In the genomic region with DNA sequence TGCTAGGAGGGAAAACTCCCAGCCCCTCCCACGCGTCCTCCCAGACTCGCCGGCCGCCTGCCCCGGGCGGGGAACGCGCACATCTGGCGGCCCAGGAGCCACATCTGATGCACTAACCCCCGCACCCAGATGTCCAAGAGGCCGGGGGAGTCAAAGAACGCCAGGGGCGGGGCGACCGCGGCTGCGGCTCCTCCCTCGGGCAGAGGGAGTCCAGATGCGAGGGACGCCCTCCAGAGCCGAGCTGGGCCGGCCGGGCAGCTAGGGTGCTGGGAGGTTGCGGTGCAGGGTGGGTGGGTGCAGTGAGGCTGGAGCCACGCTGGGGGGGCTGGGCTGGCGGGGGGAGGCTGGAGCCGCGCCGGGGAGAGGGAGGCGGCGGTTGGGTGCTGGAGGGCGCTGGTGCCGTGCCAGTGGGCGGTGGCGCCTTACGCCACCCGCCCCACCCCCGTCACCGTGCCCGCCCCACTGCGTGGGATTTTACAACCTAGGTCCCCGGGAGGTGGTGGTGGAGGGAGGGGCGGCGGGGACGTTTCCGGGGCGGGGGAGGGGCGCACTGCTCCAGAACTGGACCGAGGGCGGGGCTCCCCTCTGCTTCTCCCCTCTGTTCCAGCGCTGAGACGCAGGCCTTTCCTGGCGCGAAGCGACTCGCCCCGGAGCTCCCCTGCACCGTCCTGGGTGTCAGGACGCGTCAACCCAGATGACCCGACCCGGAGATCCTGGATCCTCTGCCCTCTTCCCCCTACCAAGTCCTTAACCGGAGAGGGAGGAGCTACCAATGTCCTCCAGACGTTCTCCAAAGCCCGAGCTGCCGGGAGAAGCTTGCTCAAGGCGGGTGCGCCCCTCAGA, we compare ENCODE assay signal across 1 cellular context.
TF ChIP-seq lines count a peak whose summit lies in the region.

No MANE protein-coding gene starts in this region.

TF ChIP-seq in K562, 482 proteins besides CTCF, POLR2A, EP300 and RAD21 (continued from another document and continues in another):
- TF ChIP-seq E2F5 (CRISPR knock-in tag; IDR thresholded peaks at IDR 0.05) (no peak), HNRNPL (IDR thresholded peaks at IDR 0.05; ENCODE audit: low read depth, low read length) (peak; percentile 67; the same call in 1 of the 2 replicates), E4F1 (CRISPR knock-in tag; IDR thresholded peaks at IDR 0.05; ENCODE audit: borderline replicate concordance) (no peak), TCF7 (IDR thresholded peaks at IDR 0.05; ENCODE audit: borderline replicate concordance) (no peak), ZNF143 (CRISPR knock-in tag; IDR thresholded peaks at IDR 0.05) (no peak), MAFG (tag; conservative IDR thresholded peaks at IDR 0.05) (no peak), HIVEP1 (CRISPR knock-in tag; IDR thresholded peaks at IDR 0.05) (no peak), POU5F1 (IDR thresholded peaks at IDR 0.05; ENCODE audit: borderline replicate concordance, low read depth, low read length, partially characterized antibody) (no peak), MCM3 (IDR thresholded peaks at IDR 0.05) (no peak), ZNF75A (CRISPR knock-in tag; IDR thresholded peaks at IDR 0.05) (no peak), ZNF174 (CRISPR knock-in tag; IDR thresholded peaks at IDR 0.05) (no peak), PBX2 (CRISPR knock-in tag; IDR thresholded peaks at IDR 0.05; ENCODE audit: low read depth) (no peak), PBX2 (tag; conservative IDR thresholded peaks at IDR 0.05; ENCODE audit: low read depth) (no peak), HES1 (IDR thresholded peaks at IDR 0.05; ENCODE audit: low read depth) (peak; percentile 67), ZKSCAN1 (IDR thresholded peaks at IDR 0.05; ENCODE audit: low read depth, low read length) (peak; percentile 12; the same call in 1 of the 2 replicates), DMBX1 (CRISPR knock-in tag; IDR thresholded peaks at IDR 0.05; ENCODE audit: borderline replicate concordance) (no peak; the same call in 1 of the 2 replicates), DACH1 (IDR thresholded peaks at IDR 0.05; ENCODE audit: partially characterized antibody) (no peak), SIN3A (IDR thresholded peaks at IDR 0.05; ENCODE audit: borderline replicate concordance in 2 of 2, control insufficient read depth in 1 of 2, low read depth in 2 of 2, low read length in 2 of 2) (peak in 1 of 2 experiments; percentile 15; a peak in 2 of 4 replicates), FOXM1 (IDR thresholded peaks at IDR 0.05; ENCODE audit: low read depth) (peak; percentile 56; the same call in 1 of the 2 replicates), FOXM1 (CRISPR knock-in tag; IDR thresholded peaks at IDR 0.05; ENCODE audit: low read depth) (no peak), ZNF134 (CRISPR knock-in tag; conservative IDR thresholded peaks at IDR 0.05) (no peak), KAT8 (IDR thresholded peaks at IDR 0.05; ENCODE audit: low read depth) (no peak), CHD1 (IDR thresholded peaks at IDR 0.05; ENCODE audit: low read length) (no peak), TSHZ1 (CRISPR knock-in tag; IDR thresholded peaks at IDR 0.05) (no peak), NFE2L1 (tag; IDR thresholded peaks at IDR 0.05; ENCODE audit: borderline replicate concordance, low read depth) (no peak), SP1 (CRISPR knock-in tag; IDR thresholded peaks at IDR 0.05) (peak; percentile 66), NELFE (IDR thresholded peaks at IDR 0.05; ENCODE audit: insufficient read depth, insufficient read length) (no peak), NR2F6 (CRISPR knock-in tag; IDR thresholded peaks at IDR 0.05) (no peak), EP400 (IDR thresholded peaks at IDR 0.05) (peak; percentile 18; the same call in 1 of the 2 replicates), ZNF274 (IDR thresholded peaks at IDR 0.05; ENCODE audit: borderline replicate concordance, low read depth, low read length) (peak; percentile 71; the same call in 1 of the 2 replicates), ESRRB (CRISPR knock-in tag; IDR thresholded peaks at IDR 0.05; ENCODE audit: borderline replicate concordance) (no peak), FOXP1 (CRISPR knock-in tag; IDR thresholded peaks at IDR 0.05) (0 out of 2 replicates have a peak, but pooled peaks have one; percentile 24), NR3C1 (CRISPR knock-in tag; IDR thresholded peaks at IDR 0.05) (no peak), ZNF146 (CRISPR knock-in tag; IDR thresholded peaks at IDR 0.05; ENCODE audit: unreplicated experiment) (no peak), PHF20 (IDR thresholded peaks at IDR 0.05; ENCODE audit: partially characterized antibody) (peak; percentile 24), BCLAF1 (IDR thresholded peaks at IDR 0.05; ENCODE audit: borderline replicate concordance in 1 of 2, control insufficient read depth in 1 of 2, low read depth in 2 of 2, low read length in 1 of 2) (no peak), PTTG1 (tag; IDR thresholded peaks at IDR 0.05; ENCODE audit: low read depth) (no peak), SAFB2 (IDR thresholded peaks at IDR 0.05; ENCODE audit: borderline replicate concordance, low read depth, low read length, severe bottlenecking) (no peak), ZNF780A (CRISPR knock-in tag; IDR thresholded peaks at IDR 0.05) (no peak)
- TF ChIP-seq, protein P1, sequence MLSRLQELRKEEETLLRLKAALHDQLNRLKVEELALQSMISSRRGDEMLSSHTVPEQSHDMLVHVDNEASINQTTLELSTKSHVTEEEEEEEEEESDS (CRISPR knock-in tag; IDR thresholded peaks at IDR 0.05): no peak
- TF ChIP-seq, protein P2, sequence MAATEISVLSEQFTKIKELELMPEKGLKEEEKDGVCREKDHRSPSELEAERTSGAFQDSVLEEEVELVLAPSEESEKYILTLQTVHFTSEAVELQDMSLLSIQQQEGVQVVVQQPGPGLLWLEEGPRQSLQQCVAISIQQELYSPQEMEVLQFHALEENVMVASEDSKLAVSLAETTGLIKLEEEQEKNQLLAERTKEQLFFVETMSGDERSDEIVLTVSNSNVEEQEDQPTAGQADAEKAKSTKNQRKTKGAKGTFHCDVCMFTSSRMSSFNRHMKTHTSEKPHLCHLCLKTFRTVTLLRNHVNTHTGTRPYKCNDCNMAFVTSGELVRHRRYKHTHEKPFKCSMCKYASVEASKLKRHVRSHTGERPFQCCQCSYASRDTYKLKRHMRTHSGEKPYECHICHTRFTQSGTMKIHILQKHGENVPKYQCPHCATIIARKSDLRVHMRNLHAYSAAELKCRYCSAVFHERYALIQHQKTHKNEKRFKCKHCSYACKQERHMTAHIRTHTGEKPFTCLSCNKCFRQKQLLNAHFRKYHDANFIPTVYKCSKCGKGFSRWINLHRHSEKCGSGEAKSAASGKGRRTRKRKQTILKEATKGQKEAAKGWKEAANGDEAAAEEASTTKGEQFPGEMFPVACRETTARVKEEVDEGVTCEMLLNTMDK (IDR thresholded peaks at IDR 0.05; ENCODE audit: borderline replicate concordance, insufficient read depth, low read depth, low read length, poor library complexity, severe bottlenecking): no peak
- TF ChIP-seq, protein P3, sequence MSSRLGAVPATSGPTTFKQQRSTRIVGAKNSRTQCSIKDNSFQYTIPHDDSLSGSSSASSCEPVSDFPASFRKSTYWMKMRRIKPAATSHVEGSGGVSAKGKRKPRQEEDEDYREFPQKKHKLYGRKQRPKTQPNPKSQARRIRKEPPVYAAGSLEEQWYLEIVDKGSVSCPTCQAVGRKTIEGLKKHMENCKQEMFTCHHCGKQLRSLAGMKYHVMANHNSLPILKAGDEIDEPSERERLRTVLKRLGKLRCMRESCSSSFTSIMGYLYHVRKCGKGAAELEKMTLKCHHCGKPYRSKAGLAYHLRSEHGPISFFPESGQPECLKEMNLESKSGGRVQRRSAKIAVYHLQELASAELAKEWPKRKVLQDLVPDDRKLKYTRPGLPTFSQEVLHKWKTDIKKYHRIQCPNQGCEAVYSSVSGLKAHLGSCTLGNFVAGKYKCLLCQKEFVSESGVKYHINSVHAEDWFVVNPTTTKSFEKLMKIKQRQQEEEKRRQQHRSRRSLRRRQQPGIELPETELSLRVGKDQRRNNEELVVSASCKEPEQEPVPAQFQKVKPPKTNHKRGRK (tag; IDR thresholded peaks at IDR 0.05): no peak
